In the genomic region with DNA sequence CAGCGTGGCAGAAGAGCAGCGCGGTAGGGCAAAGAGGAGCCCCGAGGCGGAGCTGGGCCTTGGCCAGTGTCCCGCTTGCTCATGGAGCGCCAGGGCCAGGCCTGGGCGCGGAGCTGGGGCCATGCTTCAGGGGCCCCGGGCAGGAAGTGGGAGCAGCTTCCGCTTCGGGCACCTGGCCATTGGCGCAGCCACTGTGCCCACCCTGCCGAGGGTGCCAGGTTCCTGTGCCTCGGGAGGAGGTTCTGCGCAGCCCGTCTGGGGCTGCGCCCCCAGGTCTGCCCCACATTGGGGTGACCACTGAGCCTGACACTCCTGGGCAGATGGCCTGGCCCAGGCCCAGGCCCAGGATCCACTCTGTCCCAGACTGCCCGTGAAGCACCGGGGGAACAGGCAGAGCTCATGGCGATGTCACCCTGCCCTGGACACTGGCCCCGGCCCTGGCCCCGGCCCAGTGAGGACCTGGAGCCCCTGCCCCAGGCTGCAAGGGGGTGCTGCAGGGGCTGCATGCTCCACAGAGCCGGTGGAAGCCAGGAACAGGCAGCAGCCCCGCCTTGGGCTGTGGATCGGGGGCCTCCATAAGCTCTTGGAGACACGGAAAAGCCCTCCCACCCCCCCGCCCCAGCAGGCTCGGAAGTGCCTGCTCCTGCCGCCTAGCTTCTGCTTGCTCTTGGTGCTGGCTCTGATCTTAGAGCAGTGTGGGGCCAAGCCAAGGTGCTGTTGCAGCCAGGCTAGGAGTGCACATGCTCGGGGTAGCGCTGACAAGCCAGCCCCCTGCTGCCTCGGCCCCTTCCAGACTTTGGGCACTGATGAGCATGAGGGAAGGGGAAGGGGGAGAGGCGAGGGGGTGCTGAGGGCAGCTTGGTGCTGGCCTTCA, we compare ENCODE assay signal across 1 cellular context.
TF ChIP-seq lines count a peak whose summit lies in the region.

No MANE protein-coding gene starts in this region.

TF ChIP-seq in HepG2, 621 proteins besides CTCF, POLR2A, EP300 and RAD21:
- TF ChIP-seq SRSF9 (IDR thresholded peaks at IDR 0.05; ENCODE audit: borderline replicate concordance, insufficient read depth, low read depth, low read length, poor library complexity, severe bottlenecking) = no peak
- peak; percentile 43; the same call in 1 of the 2 replicates for TF ChIP-seq ZNF768 (CRISPR knock-in tag; IDR thresholded peaks at IDR 0.05)
- 0 out of 2 replicates have a peak, but pooled peaks have one; percentile 20 for TF ChIP-seq KDM2A (CRISPR knock-in tag; IDR thresholded peaks at IDR 0.05; ENCODE audit: borderline replicate concordance, low read depth)
- 0 out of 2 replicates have a peak, but pooled peaks have one; percentile 10 for TF ChIP-seq ZFX (CRISPR knock-in tag; IDR thresholded peaks at IDR 0.05; ENCODE audit: low read depth)
- no peak for TF ChIP-seq SMYD3 (CRISPR knock-in tag; IDR thresholded peaks at IDR 0.05)
- TF ChIP-seq ZNF432 (CRISPR knock-in tag; IDR thresholded peaks at IDR 0.05; ENCODE audit: borderline replicate concordance) = no peak
- no peak for TF ChIP-seq NR2F6 (IDR thresholded peaks at IDR 0.05)
- no peak for TF ChIP-seq NR2F6 (CRISPR knock-in tag; IDR thresholded peaks at IDR 0.05)
- TF ChIP-seq, protein P1, sequence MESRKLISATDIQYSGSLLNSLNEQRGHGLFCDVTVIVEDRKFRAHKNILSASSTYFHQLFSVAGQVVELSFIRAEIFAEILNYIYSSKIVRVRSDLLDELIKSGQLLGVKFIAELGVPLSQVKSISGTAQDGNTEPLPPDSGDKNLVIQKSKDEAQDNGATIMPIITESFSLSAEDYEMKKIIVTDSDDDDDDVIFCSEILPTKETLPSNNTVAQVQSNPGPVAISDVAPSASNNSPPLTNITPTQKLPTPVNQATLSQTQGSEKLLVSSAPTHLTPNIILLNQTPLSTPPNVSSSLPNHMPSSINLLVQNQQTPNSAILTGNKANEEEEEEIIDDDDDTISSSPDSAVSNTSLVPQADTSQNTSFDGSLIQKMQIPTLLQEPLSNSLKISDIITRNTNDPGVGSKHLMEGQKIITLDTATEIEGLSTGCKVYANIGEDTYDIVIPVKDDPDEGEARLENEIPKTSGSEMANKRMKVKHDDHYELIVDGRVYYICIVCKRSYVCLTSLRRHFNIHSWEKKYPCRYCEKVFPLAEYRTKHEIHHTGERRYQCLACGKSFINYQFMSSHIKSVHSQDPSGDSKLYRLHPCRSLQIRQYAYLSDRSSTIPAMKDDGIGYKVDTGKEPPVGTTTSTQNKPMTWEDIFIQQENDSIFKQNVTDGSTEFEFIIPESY (CRISPR knock-in tag; IDR thresholded peaks at IDR 0.05) = peak; percentile 68; the same call in 1 of the 2 replicates
- TF ChIP-seq ZNF20 (CRISPR knock-in tag; IDR thresholded peaks at IDR 0.05) = no peak
- no peak for TF ChIP-seq SNRNP70 (IDR thresholded peaks at IDR 0.05; ENCODE audit: low read depth, low read length)
- TF ChIP-seq SP4 (CRISPR knock-in tag; IDR thresholded peaks at IDR 0.05) = no peak
- TF ChIP-seq, protein P2, sequence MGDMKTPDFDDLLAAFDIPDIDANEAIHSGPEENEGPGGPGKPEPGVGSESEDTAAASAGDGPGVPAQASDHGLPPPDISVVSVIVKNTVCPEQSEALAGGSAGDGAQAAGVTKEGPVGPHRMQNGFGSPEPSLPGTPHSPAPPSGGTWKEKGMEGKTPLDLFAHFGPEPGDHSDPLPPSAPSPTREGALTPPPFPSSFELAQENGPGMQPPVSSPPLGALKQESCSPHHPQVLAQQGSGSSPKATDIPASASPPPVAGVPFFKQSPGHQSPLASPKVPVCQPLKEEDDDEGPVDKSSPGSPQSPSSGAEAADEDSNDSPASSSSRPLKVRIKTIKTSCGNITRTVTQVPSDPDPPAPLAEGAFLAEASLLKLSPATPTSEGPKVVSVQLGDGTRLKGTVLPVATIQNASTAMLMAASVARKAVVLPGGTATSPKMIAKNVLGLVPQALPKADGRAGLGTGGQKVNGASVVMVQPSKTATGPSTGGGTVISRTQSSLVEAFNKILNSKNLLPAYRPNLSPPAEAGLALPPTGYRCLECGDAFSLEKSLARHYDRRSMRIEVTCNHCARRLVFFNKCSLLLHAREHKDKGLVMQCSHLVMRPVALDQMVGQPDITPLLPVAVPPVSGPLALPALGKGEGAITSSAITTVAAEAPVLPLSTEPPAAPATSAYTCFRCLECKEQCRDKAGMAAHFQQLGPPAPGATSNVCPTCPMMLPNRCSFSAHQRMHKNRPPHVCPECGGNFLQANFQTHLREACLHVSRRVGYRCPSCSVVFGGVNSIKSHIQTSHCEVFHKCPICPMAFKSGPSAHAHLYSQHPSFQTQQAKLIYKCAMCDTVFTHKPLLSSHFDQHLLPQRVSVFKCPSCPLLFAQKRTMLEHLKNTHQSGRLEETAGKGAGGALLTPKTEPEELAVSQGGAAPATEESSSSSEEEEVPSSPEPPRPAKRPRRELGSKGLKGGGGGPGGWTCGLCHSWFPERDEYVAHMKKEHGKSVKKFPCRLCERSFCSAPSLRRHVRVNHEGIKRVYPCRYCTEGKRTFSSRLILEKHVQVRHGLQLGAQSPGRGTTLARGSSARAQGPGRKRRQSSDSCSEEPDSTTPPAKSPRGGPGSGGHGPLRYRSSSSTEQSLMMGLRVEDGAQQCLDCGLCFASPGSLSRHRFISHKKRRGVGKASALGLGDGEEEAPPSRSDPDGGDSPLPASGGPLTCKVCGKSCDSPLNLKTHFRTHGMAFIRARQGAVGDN (CRISPR knock-in tag; IDR thresholded peaks at IDR 0.05) = peak; percentile 54
- TF ChIP-seq, protein P3, sequence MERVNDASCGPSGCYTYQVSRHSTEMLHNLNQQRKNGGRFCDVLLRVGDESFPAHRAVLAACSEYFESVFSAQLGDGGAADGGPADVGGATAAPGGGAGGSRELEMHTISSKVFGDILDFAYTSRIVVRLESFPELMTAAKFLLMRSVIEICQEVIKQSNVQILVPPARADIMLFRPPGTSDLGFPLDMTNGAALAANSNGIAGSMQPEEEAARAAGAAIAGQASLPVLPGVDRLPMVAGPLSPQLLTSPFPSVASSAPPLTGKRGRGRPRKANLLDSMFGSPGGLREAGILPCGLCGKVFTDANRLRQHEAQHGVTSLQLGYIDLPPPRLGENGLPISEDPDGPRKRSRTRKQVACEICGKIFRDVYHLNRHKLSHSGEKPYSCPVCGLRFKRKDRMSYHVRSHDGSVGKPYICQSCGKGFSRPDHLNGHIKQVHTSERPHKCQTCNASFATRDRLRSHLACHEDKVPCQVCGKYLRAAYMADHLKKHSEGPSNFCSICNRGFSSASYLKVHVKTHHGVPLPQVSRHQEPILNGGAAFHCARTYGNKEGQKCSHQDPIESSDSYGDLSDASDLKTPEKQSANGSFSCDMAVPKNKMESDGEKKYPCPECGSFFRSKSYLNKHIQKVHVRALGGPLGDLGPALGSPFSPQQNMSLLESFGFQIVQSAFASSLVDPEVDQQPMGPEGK (CRISPR knock-in tag; IDR thresholded peaks at IDR 0.05) = peak; percentile 38; the same call in 1 of the 2 replicates
- no peak for TF ChIP-seq KDM1A (CRISPR knock-in tag; IDR thresholded peaks at IDR 0.05)
- 0 out of 2 replicates have a peak, but pooled peaks have one; percentile 16 for TF ChIP-seq POGZ (CRISPR knock-in tag; IDR thresholded peaks at IDR 0.05)
- TF ChIP-seq, protein P4, sequence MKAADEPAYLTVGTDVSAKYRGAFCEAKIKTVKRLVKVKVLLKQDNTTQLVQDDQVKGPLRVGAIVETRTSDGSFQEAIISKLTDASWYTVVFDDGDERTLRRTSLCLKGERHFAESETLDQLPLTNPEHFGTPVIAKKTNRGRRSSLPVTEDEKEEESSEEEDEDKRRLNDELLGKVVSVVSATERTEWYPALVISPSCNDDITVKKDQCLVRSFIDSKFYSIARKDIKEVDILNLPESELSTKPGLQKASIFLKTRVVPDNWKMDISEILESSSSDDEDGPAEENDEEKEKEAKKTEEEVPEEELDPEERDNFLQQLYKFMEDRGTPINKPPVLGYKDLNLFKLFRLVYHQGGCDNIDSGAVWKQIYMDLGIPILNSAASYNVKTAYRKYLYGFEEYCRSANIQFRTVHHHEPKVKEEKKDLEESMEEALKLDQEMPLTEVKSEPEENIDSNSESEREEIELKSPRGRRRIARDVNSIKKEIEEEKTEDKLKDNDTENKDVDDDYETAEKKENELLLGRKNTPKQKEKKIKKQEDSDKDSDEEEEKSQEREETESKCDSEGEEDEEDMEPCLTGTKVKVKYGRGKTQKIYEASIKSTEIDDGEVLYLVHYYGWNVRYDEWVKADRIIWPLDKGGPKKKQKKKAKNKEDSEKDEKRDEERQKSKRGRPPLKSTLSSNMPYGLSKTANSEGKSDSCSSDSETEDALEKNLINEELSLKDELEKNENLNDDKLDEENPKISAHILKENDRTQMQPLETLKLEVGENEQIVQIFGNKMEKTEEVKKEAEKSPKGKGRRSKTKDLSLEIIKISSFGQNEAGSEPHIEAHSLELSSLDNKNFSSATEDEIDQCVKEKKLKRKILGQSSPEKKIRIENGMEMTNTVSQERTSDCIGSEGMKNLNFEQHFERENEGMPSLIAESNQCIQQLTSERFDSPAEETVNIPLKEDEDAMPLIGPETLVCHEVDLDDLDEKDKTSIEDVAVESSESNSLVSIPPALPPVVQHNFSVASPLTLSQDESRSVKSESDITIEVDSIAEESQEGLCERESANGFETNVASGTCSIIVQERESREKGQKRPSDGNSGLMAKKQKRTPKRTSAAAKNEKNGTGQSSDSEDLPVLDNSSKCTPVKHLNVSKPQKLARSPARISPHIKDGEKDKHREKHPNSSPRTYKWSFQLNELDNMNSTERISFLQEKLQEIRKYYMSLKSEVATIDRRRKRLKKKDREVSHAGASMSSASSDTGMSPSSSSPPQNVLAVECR (CRISPR knock-in tag; IDR thresholded peaks at IDR 0.05; ENCODE audit: borderline replicate concordance) = no peak
- no peak for TF ChIP-seq RFX5 (IDR thresholded peaks at IDR 0.05; ENCODE audit: low read depth, low read length)
- TF ChIP-seq HNRNPL (IDR thresholded peaks at IDR 0.05; ENCODE audit: low read depth, low read length) = 0 out of 2 replicates have a peak, but pooled peaks have one; percentile 47
- TF ChIP-seq FOXM1 (CRISPR knock-in tag; IDR thresholded peaks at IDR 0.05) = no peak
- TF ChIP-seq ZNF234 (CRISPR knock-in tag; conservative IDR thresholded peaks at IDR 0.05) = 0 out of 2 replicates have a peak, but pooled peaks have one; percentile 18
- TF ChIP-seq ZSCAN22 (CRISPR knock-in tag; IDR thresholded peaks at IDR 0.05) = no peak
- TF ChIP-seq, protein P5, sequence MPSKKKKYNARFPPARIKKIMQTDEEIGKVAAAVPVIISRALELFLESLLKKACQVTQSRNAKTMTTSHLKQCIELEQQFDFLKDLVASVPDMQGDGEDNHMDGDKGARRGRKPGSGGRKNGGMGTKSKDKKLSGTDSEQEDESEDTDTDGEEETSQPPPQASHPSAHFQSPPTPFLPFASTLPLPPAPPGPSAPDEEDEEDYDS (CRISPR knock-in tag; IDR thresholded peaks at IDR 0.05) = no peak
- TF ChIP-seq NCOA2 (CRISPR knock-in tag; IDR thresholded peaks at IDR 0.05) = no peak
- TF ChIP-seq HDAC1 (CRISPR knock-in tag; IDR thresholded peaks at IDR 0.05) = peak; percentile 29; the same call in 1 of the 2 replicates
- 0 out of 2 replicates have a peak, but pooled peaks have one; percentile 31 for TF ChIP-seq SALL1 (CRISPR knock-in tag; IDR thresholded peaks at IDR 0.05)
- no peak for TF ChIP-seq SKI (IDR thresholded peaks at IDR 0.05; ENCODE audit: partially characterized antibody)
- TF ChIP-seq GABPB1 (CRISPR knock-in tag; IDR thresholded peaks at IDR 0.05) = peak; percentile 36; the same call in 1 of the 2 replicates
